In the genomic region with DNA sequence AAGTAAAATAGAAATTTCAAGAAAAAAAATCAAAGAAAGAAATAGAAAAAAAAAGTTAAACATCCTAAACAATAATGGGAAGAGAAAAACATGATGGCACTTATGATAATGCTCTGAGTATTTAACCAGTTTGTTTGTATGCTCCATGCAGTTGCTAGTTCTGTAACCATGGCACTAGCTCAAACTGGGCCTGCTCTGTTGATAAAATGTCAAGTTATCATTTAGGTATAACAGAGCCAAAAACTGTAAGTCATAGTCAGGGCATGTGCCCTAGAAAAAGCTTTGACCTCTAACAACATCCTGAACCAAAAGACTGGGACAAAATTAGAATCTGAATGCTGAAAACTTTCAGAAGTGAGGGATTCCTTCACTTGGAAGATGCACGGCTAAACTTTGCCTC, we compare ENCODE assay signal across 21 cellular contexts.
DNase-seq lines count a peak whose midpoint lies in the region; ATAC-seq and TF ChIP-seq lines count a peak whose summit lies in the region.
"Had no signal": no experiment of that assay in that cellular context is flagged by ENCODE, and none has a peak within 500 bp of the region (broad histone marks: within the 10 kb centered on the region; RNA-seq: fewer than 3 reads in every experiment).

No MANE protein-coding gene starts in this region.

- no peaks in the 10 kb centered on the region for H3F3A ChIP-seq in smooth muscle cell (ENCODE audit: low read depth)

- no peaks in the 10 kb centered on the region for H3K36me3 Mint-ChIP-seq in WTC11
- no peaks in the 10 kb centered on the region for H3K36me3 Mint-ChIP-seq in Calu3 (ENCODE audit: insufficient read depth, unreplicated experiment)
- H3K36me3 Mint-ChIP-seq: CD4-positive, alpha-beta memory T cell had no signal

- H3K27ac ChIP-seq in esophagus muscularis mucosa (replicated peaks in 1 of 4) = peak overlapping the region; percentile 48 to 67 (median 64)
- H3K27ac ChIP-seq in right lobe of liver = peak overlapping the region in 2 of 3 donors; percentile 23 to 35
- no peak overlapping the region for H3K27ac ChIP-seq in smooth muscle cell (ENCODE audit: low read depth)
- H3K27ac ChIP-seq: BLaER1 treated with 17β-estradiol and CSF1 and Interleukin-3, amounts not matched to agents 10 nM and 100 nM; GM23248; KMS-11; Peyer's patch; SJCRH30 had no signal

- CTCF ChIA-PET in WTC11 (lab: Charles Lee) = interaction anchor here (0.6 kb wide), 1 partner anchor 9 kb away, joined by 4 read pairs; no protein-coding TSS in a partner anchor
- CTCF ChIA-PET in Calu3 (lab: Charles Lee) = no interaction called here

- no peaks in the 10 kb centered on the region for H4K20me1 ChIP-seq in smooth muscle cell (ENCODE audit: low read depth)
- H4K20me1 ChIP-seq: BLaER1 treated with 17β-estradiol and CSF1 and Interleukin-3, amounts not matched to agents 10 nM and 100 nM had no signal

- H3K27ac Mint-ChIP-seq in WTC11 (0 out of 2 replicates have a peak overlapping the region, but pooled peaks have one; percentile 12), Calu3 (ENCODE audit: unreplicated experiment) (no peak overlapping the region)
- H3K27ac Mint-ChIP-seq: CD4-positive, alpha-beta memory T cell had no signal

- TF ChIP-seq POLR2A in esophagus muscularis mucosa (IDR thresholded peaks at IDR 0.05; ENCODE audit: low read depth) (no peak), right lobe of liver (IDR thresholded peaks at IDR 0.05) (no peak)

- H3K4me3 Mint-ChIP-seq in WTC11 = no peak overlapping the region
- H3K4me3 Mint-ChIP-seq in Calu3 (ENCODE audit: low read depth, unreplicated experiment) = no peak overlapping the region
- H3K4me3 Mint-ChIP-seq: CD4-positive, alpha-beta memory T cell had no signal

- H3K4me1 Mint-ChIP-seq in WTC11 (peaks cover 15% of the 10 kb centered on the region), Calu3 (ENCODE audit: low read depth, unreplicated experiment) (no peaks in the 10 kb centered on the region)
- H3K4me1 Mint-ChIP-seq: CD4-positive, alpha-beta memory T cell had no signal

- WGBS in esophagus muscularis mucosa = 50% methylated on average over 1 of the region's 1 CpG
- WGBS in right lobe of liver (ENCODE audit: insufficient coverage, low coverage, low lambda C conversion rate, missing lambda C conversion rate) = 62% methylated on average over 1 of the region's 1 CpG
- 38% methylated on average over 1 of the region's 1 CpG for WGBS in smooth muscle cell (ENCODE audit: low lambda C conversion rate)

- TF ChIP-seq CTCF in WTC11 (IDR thresholded peaks at IDR 0.05) (no peak), esophagus muscularis mucosa (IDR thresholded peaks at IDR 0.05) (no peak), right lobe of liver (IDR thresholded peaks at IDR 0.05) (no peak), smooth muscle cell (IDR thresholded peaks at IDR 0.05; ENCODE audit: borderline replicate concordance, insufficient read depth, poor library complexity, severe bottlenecking) (no peak), Calu3 (IDR thresholded peaks at IDR 0.05; ENCODE audit: unreplicated experiment) (no peak)

- no peak for DNase-seq in WTC11 (ENCODE audit: low spot score)
- no peak for DNase-seq in esophagus muscularis mucosa (ENCODE audit: extremely low spot score)
- DNase-seq in right lobe of liver = peak in 1 of 3 donors; percentile 46
- no peak for DNase-seq in smooth muscle cell (lab: John Stamatoyannopoulos, UW; ENCODE audit: unreplicated experiment)
- no peak for DNase-seq in Calu3
- DNase-seq: Caco-2; CD4-positive, alpha-beta memory T cell; DND-41; GM23248; NCI-H1105 treated with DMSO at 0.1 percent for 48 hours; NCI-H2029 treated with DMSO at 0.1 percent for 48 hours; NCI-H345; NCI-H524 treated with DMSO at 0.1 percent for 48 hours; NCI-H82; Peyer's patch; SJCRH30 had no signal

- H3K9me3 ChIP-seq in esophagus muscularis mucosa = no peaks in the 10 kb centered on the region
- no peaks in the 10 kb centered on the region for H3K9me3 ChIP-seq in right lobe of liver
- no peaks in the 10 kb centered on the region for H3K9me3 ChIP-seq in smooth muscle cell (replicated peaks; ENCODE audit: low read depth)
- H3K9me3 ChIP-seq: BLaER1 treated with 17β-estradiol and CSF1 and Interleukin-3, amounts not matched to agents 10 nM and 100 nM; Caco-2; HAP-1; Peyer's patch; SJCRH30 had no signal

- no peaks in the 10 kb centered on the region for H3K27me3 ChIP-seq in esophagus muscularis mucosa
- H3K27me3 ChIP-seq in right lobe of liver = no peaks in the 10 kb centered on the region
- H3K27me3 ChIP-seq in smooth muscle cell (ENCODE audit: low read depth) = no peaks in the 10 kb centered on the region
- H3K27me3 ChIP-seq: BLaER1 treated with 17β-estradiol and CSF1 and Interleukin-3, amounts not matched to agents 10 nM and 100 nM; Peyer's patch; SJCRH30 had no signal

- no peaks in the 10 kb centered on the region for H3K36me3 ChIP-seq in esophagus muscularis mucosa
- no peaks in the 10 kb centered on the region for H3K36me3 ChIP-seq in right lobe of liver
- no peaks in the 10 kb centered on the region for H3K36me3 ChIP-seq in smooth muscle cell (ENCODE audit: low read depth)
- H3K36me3 ChIP-seq: BLaER1 treated with 17β-estradiol and CSF1 and Interleukin-3, amounts not matched to agents 10 nM and 100 nM; HAP-1; Peyer's patch; SJCRH30 had no signal

- H3K79me2 ChIP-seq in smooth muscle cell (ENCODE audit: low read depth) = no peaks in the 10 kb centered on the region

- H3K4me3 ChIP-seq in esophagus muscularis mucosa (no peak overlapping the region), right lobe of liver (no peak overlapping the region), smooth muscle cell (no peak overlapping the region)
- H3K4me3 ChIP-seq: BLaER1 treated with 17β-estradiol and CSF1 and Interleukin-3, amounts not matched to agents 10 nM and 100 nM; GM23248; HAP-1; Peyer's patch; SJCRH30 had no signal

- intact Hi-C loops in esophagus muscularis mucosa (cut with DNase I) (loop anchor here (5.0 kb wide), 1 partner anchor 37 kb away; no protein-coding TSS in a partner anchor), right lobe of liver (cut with DNase I) (no loop called here), Calu3 (cut with micrococcal nuclease; ENCODE audit: unreplicated experiment) (no loop called here)

- peak overlapping the region; percentile 21 for H2AFZ ChIP-seq in smooth muscle cell (ENCODE audit: low read depth)
- H2AFZ ChIP-seq: GM23248 had no signal

- POLR2A ChIA-PET in WTC11 (lab: Charles Lee) = no interaction called here

- no peak for TF ChIP-seq EP300 in esophagus muscularis mucosa (IDR thresholded peaks at IDR 0.05)

- H3K9ac ChIP-seq in smooth muscle cell (ENCODE audit: low read depth) = no peak overlapping the region
- H3K9ac ChIP-seq: BLaER1 treated with 17β-estradiol and CSF1 and Interleukin-3, amounts not matched to agents 10 nM and 100 nM; GM23248; KMS-11 had no signal

- H3K9me3 Mint-ChIP-seq in WTC11 = no peaks in the 10 kb centered on the region
- no peaks in the 10 kb centered on the region for H3K9me3 Mint-ChIP-seq in Calu3 (ENCODE audit: low read depth, unreplicated experiment)

- no peak overlapping the region for H3K4me2 ChIP-seq in smooth muscle cell
- H3K4me2 ChIP-seq: BLaER1 treated with 17β-estradiol and CSF1 and Interleukin-3, amounts not matched to agents 10 nM and 100 nM; KMS-11 had no signal

- no peak for ATAC-seq in WTC11
- peak; percentile 67 to 96 (median 80) for ATAC-seq in right lobe of liver
- ATAC-seq in HG03045 (IDR thresholded peaks at IDR 0.05; ENCODE audit: unreplicated experiment) = no peak
- no peak for ATAC-seq in GM18870 (IDR thresholded peaks at IDR 0.05; ENCODE audit: unreplicated experiment)

- no peaks in the 10 kb centered on the region for H3K27me3 Mint-ChIP-seq in WTC11 (ENCODE audit: low read depth)
- no peaks in the 10 kb centered on the region for H3K27me3 Mint-ChIP-seq in Calu3 (ENCODE audit: unreplicated experiment)

- H3K4me1 ChIP-seq in esophagus muscularis mucosa = peaks cover 0 to 25% (median 16%) of the 10 kb centered on the region in 4 donors
- peaks cover 0 to 48% (median 8%) of the 10 kb centered on the region in 4 donors for H3K4me1 ChIP-seq in right lobe of liver
- no peaks in the 10 kb centered on the region for H3K4me1 ChIP-seq in smooth muscle cell (ENCODE audit: low read depth)
- H3K4me1 ChIP-seq: BLaER1 treated with 17β-estradiol and CSF1 and Interleukin-3, amounts not matched to agents 10 nM and 100 nM; Caco-2; HAP-1; Peyer's patch; SJCRH30 had no signal

- BruUV-seq in Calu3 (replicated peaks; lab: Mats Ljungman, UMichigan) = no TSS peak

TF ChIP-seq in WTC11, 78 proteins besides CTCF, POLR2A, EP300 and RAD21 (continues in another document):
- no peak for TF ChIP-seq CBFB (CRISPR knock-in tag; IDR thresholded peaks at IDR 0.05; ENCODE audit: low read depth)
- no peak for TF ChIP-seq HMGA2 (CRISPR knock-in tag; IDR thresholded peaks at IDR 0.05)
- no peak for TF ChIP-seq GTF2I (CRISPR knock-in tag; conservative IDR thresholded peaks at IDR 0.05)
- no peak for TF ChIP-seq CREB1 (CRISPR knock-in tag; IDR thresholded peaks at IDR 0.05)
- TF ChIP-seq NR1H2 (CRISPR knock-in tag; IDR thresholded peaks at IDR 0.05) = no peak
- TF ChIP-seq, protein P1, sequence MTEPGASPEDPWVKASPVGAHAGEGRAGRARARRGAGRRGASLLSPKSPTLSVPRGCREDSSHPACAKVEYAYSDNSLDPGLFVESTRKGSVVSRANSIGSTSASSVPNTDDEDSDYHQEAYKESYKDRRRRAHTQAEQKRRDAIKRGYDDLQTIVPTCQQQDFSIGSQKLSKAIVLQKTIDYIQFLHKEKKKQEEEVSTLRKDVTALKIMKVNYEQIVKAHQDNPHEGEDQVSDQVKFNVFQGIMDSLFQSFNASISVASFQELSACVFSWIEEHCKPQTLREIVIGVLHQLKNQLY (CRISPR knock-in tag; IDR thresholded peaks at IDR 0.05) = no peak
- TF ChIP-seq, protein P2, sequence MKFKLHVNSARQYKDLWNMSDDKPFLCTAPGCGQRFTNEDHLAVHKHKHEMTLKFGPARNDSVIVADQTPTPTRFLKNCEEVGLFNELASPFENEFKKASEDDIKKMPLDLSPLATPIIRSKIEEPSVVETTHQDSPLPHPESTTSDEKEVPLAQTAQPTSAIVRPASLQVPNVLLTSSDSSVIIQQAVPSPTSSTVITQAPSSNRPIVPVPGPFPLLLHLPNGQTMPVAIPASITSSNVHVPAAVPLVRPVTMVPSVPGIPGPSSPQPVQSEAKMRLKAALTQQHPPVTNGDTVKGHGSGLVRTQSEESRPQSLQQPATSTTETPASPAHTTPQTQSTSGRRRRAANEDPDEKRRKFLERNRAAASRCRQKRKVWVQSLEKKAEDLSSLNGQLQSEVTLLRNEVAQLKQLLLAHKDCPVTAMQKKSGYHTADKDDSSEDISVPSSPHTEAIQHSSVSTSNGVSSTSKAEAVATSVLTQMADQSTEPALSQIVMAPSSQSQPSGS (CRISPR knock-in tag; IDR thresholded peaks at IDR 0.05; ENCODE audit: borderline replicate concordance, low read depth) = no peak

Comparison
In these comparisons a context has a peak if more than half of its experiments do, and no peak if none do; other contexts are left out.
1. ATAC-seq: peak in right lobe of liver (4 of 4); none in WTC11 (single experiment), HG03045 (single experiment) and GM18870 (single experiment).